13 cellular contexts compared by ENCODE assay signal in genomic region chr21:16195896-16196443, GRCh38.
A peak's percentile ranks its signal among the peaks of the same experiment; 100 is the strongest.
DNase-seq lines count a peak whose midpoint lies in the region; ATAC-seq and TF ChIP-seq lines count a peak whose summit lies in the region.
"Had no signal": no experiment of that assay in that cellular context is flagged by ENCODE, and none has a peak within 500 bp of the region (broad histone marks: within the 10 kb centered on the region; RNA-seq: fewer than 3 reads in every experiment).

No MANE protein-coding gene starts in this region.

- H3K9ac ChIP-seq in OCI-LY3 (ENCODE audit: low read length) (no peak overlapping the region), parathyroid adenoma (no peak overlapping the region), Karpas-422 (ENCODE audit: low read length) (no peak overlapping the region)

- H3K27ac ChIP-seq in OCI-LY3 (ENCODE audit: low read length): no peak overlapping the region
- peak overlapping the region; percentile 75 to 90 (median 86) for H3K27ac ChIP-seq in esophagus squamous epithelium
- peak overlapping the region; percentile 6 for H3K27ac ChIP-seq in parathyroid adenoma
- H3K27ac ChIP-seq in Karpas-422 (ENCODE audit: low read length): no peak overlapping the region
- H3K27ac ChIP-seq: colonic mucosa had no signal

- H3K36me3 ChIP-seq in OCI-LY3 (replicated peaks; ENCODE audit: low read depth, low read length) (no peaks in the 10 kb centered on the region), esophagus squamous epithelium (no peaks in the 10 kb centered on the region), parathyroid adenoma (ENCODE audit: control insufficient read depth, insufficient read depth, low read length) (no peaks in the 10 kb centered on the region), Karpas-422 (ENCODE audit: insufficient read depth, low read length) (no peaks in the 10 kb centered on the region)
- H3K36me3 ChIP-seq: colonic mucosa had no signal

- intact Hi-C loops in esophagus squamous epithelium (cut with DNase I): no loop called here

- peaks cover 0 to 9% of the 10 kb centered on the region in 2 donors for H3K9me3 Mint-ChIP-seq in effector memory CD8-positive, alpha-beta T cell

- H3K36me3 Mint-ChIP-seq in effector memory CD8-positive, alpha-beta T cell (ENCODE audit: insufficient read depth): no peaks in the 10 kb centered on the region
- H3K36me3 Mint-ChIP-seq: naive thymus-derived CD8-positive, alpha-beta T cell had no signal

- TF ChIP-seq CTCF in AG10803 (conservative IDR thresholded peaks at IDR 0.05; ENCODE audit: low read length) (no peak), OCI-LY3 (IDR thresholded peaks at IDR 0.05; ENCODE audit: low read depth, low read length) (no peak), esophagus squamous epithelium (IDR thresholded peaks at IDR 0.05) (no peak), parathyroid adenoma (IDR thresholded peaks at IDR 0.05) (no peak)

- peak overlapping the region; percentile 59 for H3K4me3 ChIP-seq in AG10803 (ENCODE audit: low read length)
- H3K4me3 ChIP-seq in OCI-LY3 (ENCODE audit: low read length): no peak overlapping the region
- peak overlapping the region; percentile 25 to 62 (median 46) for H3K4me3 ChIP-seq in esophagus squamous epithelium
- no peak overlapping the region for H3K4me3 ChIP-seq in parathyroid adenoma (ENCODE audit: low read depth, low read length)
- H3K4me3 ChIP-seq in Karpas-422 (ENCODE audit: low read length): no peak overlapping the region
- H3K4me3 ChIP-seq: colonic mucosa had no signal

- H3K79me2 ChIP-seq in OCI-LY3 (ENCODE audit: low read length) (no peaks in the 10 kb centered on the region), parathyroid adenoma (no peaks in the 10 kb centered on the region), Karpas-422 (ENCODE audit: low read length) (no peaks in the 10 kb centered on the region)

- peaks cover 7% of the 10 kb centered on the region; the same call in 1 of the 2 replicates for H3K4me1 ChIP-seq in OCI-LY3 (ENCODE audit: low read length)
- H3K4me1 ChIP-seq in esophagus squamous epithelium: peaks cover 0 to 31% (median 10%) of the 10 kb centered on the region in 3 donors
- no peaks in the 10 kb centered on the region for H3K4me1 ChIP-seq in parathyroid adenoma
- H3K4me1 ChIP-seq in Karpas-422 (ENCODE audit: low read length): peaks cover 18% of the 10 kb centered on the region
- H3K4me1 ChIP-seq: colonic mucosa had no signal

- H3K27me3 Mint-ChIP-seq in effector memory CD8-positive, alpha-beta T cell: no peaks in the 10 kb centered on the region

- no peak overlapping the region for H2AFZ ChIP-seq in OCI-LY3 (ENCODE audit: low read depth, low read length)
- H2AFZ ChIP-seq in parathyroid adenoma: no peak overlapping the region
- H2AFZ ChIP-seq in Karpas-422 (ENCODE audit: low read length): no peak overlapping the region

- no peak overlapping the region for H3K4me3 Mint-ChIP-seq in effector memory CD8-positive, alpha-beta T cell

- H4K20me1 ChIP-seq in OCI-LY3 (ENCODE audit: insufficient read depth, low read length): no peaks in the 10 kb centered on the region
- H4K20me1 ChIP-seq in Karpas-422 (ENCODE audit: insufficient read depth, low read depth, low read length): no peaks in the 10 kb centered on the region

- no peaks in the 10 kb centered on the region for H3K9me2 ChIP-seq in Karpas-422 (replicated peaks; ENCODE audit: insufficient read depth, low read length)

- no peak for TF ChIP-seq POLR2A in esophagus squamous epithelium (IDR thresholded peaks at IDR 0.05)

- DNase-seq in AG10803 (ENCODE audit: low read depth) (no peak), esophagus squamous epithelium (lab: John Stamatoyannopoulos, UW) (no peak), Karpas-422 (no peak), C1 segment of cervical spinal cord (lab: John Stamatoyannopoulos, UW) (no peak)
- DNase-seq in effector memory CD8-positive, alpha-beta T cell: no peak
- DNase-seq: activated CD4-positive, CD25-positive, alpha-beta regulatory T cell treated with anti-CD3 and anti-CD28 coated beads, Interleukin-2, amount 50 U/mL, for 72 hours; colonic mucosa; NCI-H226; stimulated activated CD8-positive, alpha-beta memory T cell treated with anti-CD3 and anti-CD28 coated beads, Interleukin-4, amount 100 ng/mL, for 48 hours had no signal

- H3K9me3 ChIP-seq in OCI-LY3 (ENCODE audit: insufficient read depth, low read length) (no peaks in the 10 kb centered on the region), esophagus squamous epithelium (peaks cover 0 to 11% (median 0%) of the 10 kb centered on the region in 3 donors), parathyroid adenoma (ENCODE audit: control insufficient read depth, low read length) (no peaks in the 10 kb centered on the region), Karpas-422 (ENCODE audit: low read length) (no peaks in the 10 kb centered on the region)
- H3K9me3 ChIP-seq: colonic mucosa had no signal

- ATAC-seq in effector memory CD8-positive, alpha-beta T cell (replicated peaks): no peak
- ATAC-seq in HG03439 (IDR thresholded peaks at IDR 0.05; ENCODE audit: unreplicated experiment): no peak
- ATAC-seq: naive thymus-derived CD8-positive, alpha-beta T cell had no signal

- H3K27me3 ChIP-seq in OCI-LY3 (ENCODE audit: low read depth, low read length) (no peaks in the 10 kb centered on the region), esophagus squamous epithelium (no peaks in the 10 kb centered on the region), parathyroid adenoma (ENCODE audit: control insufficient read depth, insufficient read depth, low read length) (no peaks in the 10 kb centered on the region), Karpas-422 (ENCODE audit: low read length) (no peaks in the 10 kb centered on the region)
- H3K27me3 ChIP-seq: colonic mucosa had no signal

- no peak overlapping the region for H3K27ac Mint-ChIP-seq in effector memory CD8-positive, alpha-beta T cell

- no peaks in the 10 kb centered on the region for H3K4me1 Mint-ChIP-seq in effector memory CD8-positive, alpha-beta T cell (ENCODE audit: low read depth in 2 of 2)

- 0 out of 2 replicates have a peak overlapping the region, but pooled peaks have one; percentile 3 for H3K4me2 ChIP-seq in OCI-LY3 (ENCODE audit: low read length)
- peak overlapping the region; percentile 17 for H3K4me2 ChIP-seq in parathyroid adenoma (ENCODE audit: low read length)
- H3K4me2 ChIP-seq in Karpas-422 (ENCODE audit: low read depth, low read length, poor library complexity, severe bottlenecking): no peak overlapping the region

- WGBS in esophagus squamous epithelium, 2 donors: 12 to 19% methylated on average over 2 of the region's 2 CpGs

Comparison
In these comparisons a context has a peak if more than half of its experiments do, and no peak if none do; other contexts are left out.
1. H3K4me3 ChIP-seq: peak in AG10803 (single experiment) and esophagus squamous epithelium (4 of 4); none in OCI-LY3 (single experiment), parathyroid adenoma (single experiment) and Karpas-422 (single experiment).
2. H3K27ac ChIP-seq: peak in esophagus squamous epithelium (4 of 4) and parathyroid adenoma (single experiment); none in OCI-LY3 (single experiment) and Karpas-422 (single experiment).